20 cellular contexts compared by ENCODE assay signal in the genomic region with DNA sequence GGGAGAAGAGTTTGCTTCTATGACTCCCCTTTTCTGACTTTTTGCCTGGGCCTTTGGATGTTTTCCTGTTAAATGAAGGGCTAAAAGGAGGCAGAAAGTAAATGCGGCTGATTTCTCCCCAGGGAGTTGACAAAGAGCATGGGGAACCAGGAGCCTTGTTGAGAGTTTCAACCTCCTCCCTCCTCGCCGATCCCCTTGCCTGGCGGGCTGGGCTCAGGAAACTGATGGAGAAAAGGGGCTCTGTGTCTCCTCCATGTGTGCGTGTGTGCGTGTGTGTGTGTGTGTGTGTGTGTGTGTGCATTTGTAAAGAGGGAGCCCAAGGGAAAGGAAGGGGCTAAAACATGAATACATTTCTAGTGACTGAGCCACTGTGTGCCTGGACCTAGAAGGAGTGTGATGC.
"Had no signal": no experiment of that assay in that cellular context is flagged by ENCODE, and none has a peak within 500 bp of the region (broad histone marks: within the 10 kb centered on the region; RNA-seq: fewer than 3 reads in every experiment).

No MANE protein-coding gene starts in this region.

- H3K4me3 Mint-ChIP-seq: activated CD4-positive, alpha-beta memory T cell treated with anti-CD3 and anti-CD28 coated beads, Interleukin-2, amount 10 ng/mL, durations not matched to agents 7 days and 5 days; activated CD4-positive, alpha-beta T cell treated with anti-CD3 and anti-CD28 coated beads for 36 hours; activated naive CD8-positive, alpha-beta T cell treated with anti-CD3 and anti-CD28 coated beads, Interleukin-2, amount 10 ng/mL, durations not matched to agents 7 days and 5 days; activated T-cell treated with anti-CD3 and anti-CD28 coated beads, Interleukin-2, amount 50 U/mL, for 24 hours; endodermal cell; neural progenitor cell; stimulated activated effector memory CD8-positive, alpha-beta T cell treated with anti-CD3 and anti-CD28 coated beads, Interleukin-12 subunit alpha, Interleukin-12 subunit beta, amount 100 ng/mL, for 72 hours; WTC11 had no signal

- H3K27ac Mint-ChIP-seq: activated CD4-positive, alpha-beta memory T cell treated with anti-CD3 and anti-CD28 coated beads, Interleukin-2, amount 10 ng/mL, durations not matched to agents 7 days and 5 days; activated CD4-positive, alpha-beta T cell treated with anti-CD3 and anti-CD28 coated beads for 36 hours; activated naive CD8-positive, alpha-beta T cell treated with anti-CD3 and anti-CD28 coated beads, Interleukin-2, amount 10 ng/mL, durations not matched to agents 7 days and 5 days; activated T-cell treated with anti-CD3 and anti-CD28 coated beads, Interleukin-2, amount 50 U/mL, for 24 hours; activated T-helper 2 cell treated with anti-CD3 and anti-CD28 coated beads, Interferon-gamma antibody, Interleukin-2, Interleukin-4, amounts not matched to agents 10 μg/mL and 5 μg/mL and 100 μg/mL, durations not matched to agents 14 hours and 24 hours and 36 hours; endodermal cell; stimulated activated effector memory CD8-positive, alpha-beta T cell treated with anti-CD3 and anti-CD28 coated beads, Interleukin-12 subunit alpha, Interleukin-12 subunit beta, amount 100 ng/mL, for 72 hours; WTC11 had no signal

- H3K9me3 Mint-ChIP-seq: activated CD4-positive, alpha-beta memory T cell treated with anti-CD3 and anti-CD28 coated beads, Interleukin-2, amount 10 ng/mL, durations not matched to agents 7 days and 5 days; activated naive CD8-positive, alpha-beta T cell treated with anti-CD3 and anti-CD28 coated beads, Interleukin-2, amount 10 ng/mL, durations not matched to agents 7 days and 5 days; activated T-cell treated with anti-CD3 and anti-CD28 coated beads, Interleukin-2, amount 50 U/mL, for 24 hours; activated T-helper 2 cell treated with anti-CD3 and anti-CD28 coated beads, Interferon-gamma antibody, Interleukin-2, Interleukin-4, amounts not matched to agents 10 μg/mL and 5 μg/mL and 100 μg/mL, durations not matched to agents 14 hours and 24 hours and 36 hours; endodermal cell; neural progenitor cell; stimulated activated effector memory CD8-positive, alpha-beta T cell treated with anti-CD3 and anti-CD28 coated beads, Interleukin-12 subunit alpha, Interleukin-12 subunit beta, amount 100 ng/mL, for 72 hours; WTC11 had no signal

- ATAC-seq: activated CD4-positive, alpha-beta T cell treated with anti-CD3 and anti-CD28 coated beads for 36 hours; left lung; WTC11 had no signal

- DNase-seq: activated CD4-positive, alpha-beta memory T cell treated with anti-CD3 and anti-CD28 coated beads, Interleukin-2, amount 10 ng/mL, durations not matched to agents 7 days and 5 days; activated CD4-positive, alpha-beta T cell treated with anti-CD3 and anti-CD28 coated beads for 36 hours; activated naive CD4-positive, alpha-beta T cell treated with Interleukin-2 at 50 U/mL for 16 hours; activated naive CD8-positive, alpha-beta T cell treated with anti-CD3 and anti-CD28 coated beads, Interleukin-2, amount 10 ng/mL, durations not matched to agents 7 days and 5 days; activated T-cell treated with anti-CD3 and anti-CD28 coated beads, Interleukin-2, amount 50 U/mL, for 24 hours; central memory CD4-positive, alpha-beta T cell; endodermal cell; foreskin melanocyte; kidney; left lung; mammary epithelial cell; sigmoid colon; stimulated activated CD4-positive, alpha-beta T cell treated with anti-CD3 and anti-CD28 coated beads, Interleukin-4, amount 100 ng/mL, for 24 hours; stomach; trophoblast cell had no signal

- H3K36me3 Mint-ChIP-seq: activated naive CD8-positive, alpha-beta T cell treated with anti-CD3 and anti-CD28 coated beads, Interleukin-2, amount 10 ng/mL, durations not matched to agents 7 days and 5 days; neural progenitor cell; stimulated activated effector memory CD8-positive, alpha-beta T cell treated with anti-CD3 and anti-CD28 coated beads, Interleukin-12 subunit alpha, Interleukin-12 subunit beta, amount 100 ng/mL, for 72 hours; WTC11 had no signal

- FAIRE-seq: colon, kidney had no signal

- H3K4me1 Mint-ChIP-seq: activated CD4-positive, alpha-beta memory T cell treated with anti-CD3 and anti-CD28 coated beads, Interleukin-2, amount 10 ng/mL, durations not matched to agents 7 days and 5 days; activated CD4-positive, alpha-beta T cell treated with anti-CD3 and anti-CD28 coated beads for 36 hours; activated naive CD8-positive, alpha-beta T cell treated with anti-CD3 and anti-CD28 coated beads, Interleukin-2, amount 10 ng/mL, durations not matched to agents 7 days and 5 days; endodermal cell; stimulated activated effector memory CD8-positive, alpha-beta T cell treated with anti-CD3 and anti-CD28 coated beads, Interleukin-12 subunit alpha, Interleukin-12 subunit beta, amount 100 ng/mL, for 72 hours; WTC11 had no signal
